ENCODE assay signal across 9 cellular contexts in genomic region chr14:101561145-101561896, GRCh38. TPM values are rescaled to one million over a fixed set of nuclear protein-coding genes. Genes with fewer than 3 reads are reported as not detected.
DNase-seq lines count a peak whose midpoint lies in the region; ATAC-seq and TF ChIP-seq lines count a peak whose summit lies in the region.
"Had no signal": no experiment of that assay in that cellular context is flagged by ENCODE, and none has a peak within 500 bp of the region (broad histone marks: within the 10 kb centered on the region; RNA-seq: fewer than 3 reads in every experiment).

DIO3 (plus strand) TSS chr14:101561495.

- CTCF ChIA-PET in HCT116 (lab: Charles Lee): no interaction called here

- RAD21 ChIA-PET in HCT116 (lab: Charles Lee; ENCODE audit: low non-redundant PET in 1 of 2, low total read pairs in 2 of 2, uncharacterized antibody in 2 of 2, unreplicated experiment in 2 of 2): no interaction called here

- intact Hi-C loops in HCT116 (cut with micrococcal nuclease) (no loop called here), psoas muscle (cut with DNase I) (no loop called here)
- intact Hi-C loops in activated T-helper 1 cell treated with anti-CD3 and anti-CD28 coated beads, Interleukin-12 subunit alpha, Interleukin-12 subunit beta, Interleukin-2, Interleukin-4 antibody, amounts not matched to agents 30 ng/mL and 10 ng/mL and 1 ng/mL, durations not matched to agents 14 hours and 24 hours and 36 hours (cut with micrococcal nuclease): loop anchor here (10.0 kb wide), 1 partner anchor 107 kb away; no protein-coding TSS in a partner anchor

- H3K9ac ChIP-seq in HCT116 (ENCODE audit: low read length): no peak within 1 kb of the TSS

- no peak within 1 kb of the TSS for H3K4me3 Mint-ChIP-seq in activated T-helper 1 cell treated with anti-CD3 and anti-CD28 coated beads, Interleukin-12 subunit alpha, Interleukin-12 subunit beta, Interleukin-2, Interleukin-4 antibody, amounts not matched to agents 30 ng/mL and 10 ng/mL and 1 ng/mL, durations not matched to agents 14 hours and 24 hours and 36 hours

- no peaks in the 10 kb centered on the region for H3K79me2 ChIP-seq in HCT116 (ENCODE audit: insufficient read depth, low read length)

- WGBS in psoas muscle, 3 donors: 12 to 13% (median 13%) methylated on average over 52 to 73 of the region's 73 CpGs

- DNase-seq in HCT116 (ENCODE audit: low read depth, low spot score) (peak; percentile 32), NCI-H226 (peak; percentile 27), fibroblast of villous mesenchyme (ENCODE audit: low read depth) (peak; percentile 4), psoas muscle (peak; percentile 26 to 57), Ammon's horn (ENCODE audit: low spot score) (no peak)
- DNase-seq in activated T-helper 1 cell treated with anti-CD3 and anti-CD28 coated beads, Interleukin-12 subunit alpha, Interleukin-12 subunit beta, Interleukin-2, Interleukin-4 antibody, amounts not matched to agents 30 ng/mL and 10 ng/mL and 1 ng/mL, durations not matched to agents 14 hours and 24 hours and 36 hours (ENCODE audit: low spot score): no peak
- no peak for DNase-seq in effector CD4-positive, alpha-beta T cell
- DNase-seq: GF-D8 had no signal

- no peak within 1 kb of the TSS for H3K27ac Mint-ChIP-seq in activated T-helper 1 cell treated with anti-CD3 and anti-CD28 coated beads, Interleukin-12 subunit alpha, Interleukin-12 subunit beta, Interleukin-2, Interleukin-4 antibody, amounts not matched to agents 30 ng/mL and 10 ng/mL and 1 ng/mL, durations not matched to agents 14 hours and 24 hours and 36 hours

- H4K20me1 ChIP-seq in HCT116 (ENCODE audit: insufficient read depth): no peaks in the 10 kb centered on the region

- H3K9me3 ChIP-seq in HCT116 (ENCODE audit: control insufficient read depth in 1 of 2, insufficient read depth in 1 of 2, low read depth in 1 of 2, low read length in 2 of 2): no peaks in the 10 kb centered on the region
- H3K9me3 ChIP-seq in psoas muscle: peaks cover 8% of the 10 kb centered on the region

- H3K4me3 ChIP-seq in HCT116 (replicated peaks in 1 of 2; ENCODE audit: low read depth in 1 of 2, low read length in 2 of 2) (no peak within 1 kb of the TSS), fibroblast of villous mesenchyme (ENCODE audit: low read depth, low read length) (no peak within 1 kb of the TSS), psoas muscle (no peak within 1 kb of the TSS)

- TF ChIP-seq POLR2A in HCT116 (IDR thresholded peaks at IDR 0.05; ENCODE audit: borderline replicate concordance, extremely low read depth, insufficient read depth, insufficient read length): peak; percentile 53

- H3K9me3 Mint-ChIP-seq in activated T-helper 1 cell treated with anti-CD3 and anti-CD28 coated beads, Interleukin-12 subunit alpha, Interleukin-12 subunit beta, Interleukin-2, Interleukin-4 antibody, amounts not matched to agents 30 ng/mL and 10 ng/mL and 1 ng/mL, durations not matched to agents 14 hours and 24 hours and 36 hours: peaks cover 13% of the 10 kb centered on the region

- no peak within 1 kb of the TSS for H2AFZ ChIP-seq in HCT116 (ENCODE audit: low read depth, low read length, poor library complexity, severe bottlenecking)

- H3K27ac ChIP-seq in HCT116 (ENCODE audit: low read depth, low read length) (peak within 1 kb of the TSS; percentile 22; the same call in 1 of the 2 replicates), psoas muscle (no peak within 1 kb of the TSS)
- H3K27ac ChIP-seq: VCaP had no signal

- H3K27me3 ChIP-seq in HCT116 (ENCODE audit: insufficient read depth, low read length) (0 out of 2 replicates have a peak, but pooled peaks cover 5% of the 10 kb centered on the region), psoas muscle (ENCODE audit: insufficient read depth in 3 of 3, low read length in 2 of 3) (peaks cover 0 to 89% (median 37%) of the 10 kb centered on the region in 3 donors)

- no peaks in the 10 kb centered on the region for H3K36me3 ChIP-seq in HCT116 (ENCODE audit: control insufficient read depth in 1 of 2, insufficient read depth in 2 of 2, low read length in 2 of 2)
- no peaks in the 10 kb centered on the region for H3K36me3 ChIP-seq in psoas muscle (ENCODE audit: insufficient read depth in 1 of 2, low read depth in 1 of 2)

- POLR2A ChIA-PET in HCT116 (lab: Charles Lee): no interaction called here

- H3K4me1 ChIP-seq in HCT116 (ENCODE audit: control insufficient read depth in 1 of 2, insufficient read depth in 2 of 2, low read length in 2 of 2) (peaks cover 0 to 4% of the 10 kb centered on the region in 2 experiments; a peak in 1 of 4 replicates), psoas muscle (no peaks in the 10 kb centered on the region)

- H3K4me2 ChIP-seq in HCT116 (ENCODE audit: low read length): peak within 1 kb of the TSS; percentile 32; the same call in 1 of the 2 replicates

- H3K36me3 Mint-ChIP-seq in activated T-helper 1 cell treated with anti-CD3 and anti-CD28 coated beads, Interleukin-12 subunit alpha, Interleukin-12 subunit beta, Interleukin-2, Interleukin-4 antibody, amounts not matched to agents 30 ng/mL and 10 ng/mL and 1 ng/mL, durations not matched to agents 14 hours and 24 hours and 36 hours (ENCODE audit: low read depth): peaks cover 11% of the 10 kb centered on the region

- peaks cover 47% of the 10 kb centered on the region for H3K27me3 Mint-ChIP-seq in activated T-helper 1 cell treated with anti-CD3 and anti-CD28 coated beads, Interleukin-12 subunit alpha, Interleukin-12 subunit beta, Interleukin-2, Interleukin-4 antibody, amounts not matched to agents 30 ng/mL and 10 ng/mL and 1 ng/mL, durations not matched to agents 14 hours and 24 hours and 36 hours (ENCODE audit: insufficient read depth)

- H3K4me1 Mint-ChIP-seq in activated T-helper 1 cell treated with anti-CD3 and anti-CD28 coated beads, Interleukin-12 subunit alpha, Interleukin-12 subunit beta, Interleukin-2, Interleukin-4 antibody, amounts not matched to agents 30 ng/mL and 10 ng/mL and 1 ng/mL, durations not matched to agents 14 hours and 24 hours and 36 hours (ENCODE audit: low read depth): no peaks in the 10 kb centered on the region

- TF ChIP-seq RAD21 in HCT116 (IDR thresholded peaks at IDR 0.05; ENCODE audit: low read depth): no peak

- TF ChIP-seq CTCF in HCT116 (IDR thresholded peaks at IDR 0.05 in 2 of 3, conservative IDR thresholded peaks at IDR 0.05 in 1 of 3; ENCODE audit: borderline replicate concordance in 1 of 3, insufficient read depth in 1 of 3, low read depth in 2 of 3, low read length in 2 of 3): no peak
- TF ChIP-seq CTCF in fibroblast of villous mesenchyme (IDR thresholded peaks at IDR 0.05; ENCODE audit: insufficient read depth, low read depth, low read length): no peak
- TF ChIP-seq CTCF in psoas muscle (IDR thresholded peaks at IDR 0.05): no peak

- no TSS peak for BruUV-seq in HCT116 (replicated peaks; lab: Mats Ljungman, UMichigan)

- no peaks in the 10 kb centered on the region for H3K9me2 ChIP-seq in HCT116 (ENCODE audit: insufficient read depth)

- peak; percentile 91 for ATAC-seq in HCT116
- ATAC-seq in psoas muscle: peak in 1 of 4 donors; percentile 44

TF ChIP-seq in HCT116, 20 proteins besides CTCF, POLR2A, EP300 and RAD21 (continues in another document):
- no peak for TF ChIP-seq ZNF274 (IDR thresholded peaks at IDR 0.05; ENCODE audit: low read depth, low read length)
- TF ChIP-seq EZH2phosphoT487 (IDR thresholded peaks at IDR 0.05; ENCODE audit: borderline replicate concordance): no peak
- no peak for TF ChIP-seq EGR1 (IDR thresholded peaks at IDR 0.05; ENCODE audit: low read depth)
- no peak for TF ChIP-seq FOSL1 (IDR thresholded peaks at IDR 0.05; ENCODE audit: low read depth)
- TF ChIP-seq POLR2AphosphoS5 (IDR thresholded peaks at IDR 0.05; ENCODE audit: low read depth, low read length): peak; percentile 27; the same call in 1 of the 2 replicates
- TF ChIP-seq, protein P1, sequence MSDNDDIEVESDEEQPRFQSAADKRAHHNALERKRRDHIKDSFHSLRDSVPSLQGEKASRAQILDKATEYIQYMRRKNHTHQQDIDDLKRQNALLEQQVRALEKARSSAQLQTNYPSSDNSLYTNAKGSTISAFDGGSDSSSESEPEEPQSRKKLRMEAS (IDR thresholded peaks at IDR 0.05): no peak
- no peak for TF ChIP-seq CBX3 (IDR thresholded peaks at IDR 0.05; ENCODE audit: low read depth)
- TF ChIP-seq ATF3 (IDR thresholded peaks at IDR 0.05): no peak
- no peak for TF ChIP-seq JUND (IDR thresholded peaks at IDR 0.05)
- peak; percentile 61 for TF ChIP-seq TCF7L2 (IDR thresholded peaks at IDR 0.05; ENCODE audit: borderline replicate concordance, extremely low read depth, insufficient read depth, insufficient read length)
- TF ChIP-seq SRF (IDR thresholded peaks at IDR 0.05; ENCODE audit: low read depth): no peak

RNA-seq across cellular contexts. Expression of gene DIO3, which starts in this region (rescaled TPM):
- 0.34 TPM for total RNA-seq in HCT116 (2021; ENCODE audit: unreplicated experiment)
- polyA plus RNA-seq in HCT116 (2012): 0.32 and 0.47 TPM in 2 replicates
- total RNA-seq in fibroblast of villous mesenchyme: not detected in 2 replicates
- 1 to 10 TPM in 1 of 4 donors, under 1 TPM in 3; 0.30 to 1.2 (median 0.70) TPM for total RNA-seq in psoas muscle
- 1 to 10 TPM in 2 of 3 donors, under 1 TPM in 1; 0.66 to 1.3 (median 1.0) TPM for polyA plus RNA-seq in psoas muscle
- not detected in 2 replicates for total RNA-seq in activated T-helper 1 cell treated with anti-CD3 and anti-CD28 coated beads, Interleukin-12 subunit alpha, Interleukin-12 subunit beta, Interleukin-2, Interleukin-4 antibody, amounts not matched to agents 30 ng/mL and 10 ng/mL and 1 ng/mL, durations not matched to agents 14 hours and 24 hours and 36 hours

Comparison
In these comparisons a context has a peak if more than half of its experiments do, and no peak if none do; other contexts are left out.
1. Peak in DNase-seq, ATAC-seq, H3K27ac ChIP-seq and H3K4me2 ChIP-seq in HCT116; RNA of the gene not detected or under 1 TPM.
2. Peak in DNase-seq in fibroblast of villous mesenchyme; RNA of the gene not detected or under 1 TPM.
3. DNase-seq: peak in NCI-H226 (single experiment) and psoas muscle (2 of 2); none in activated T-helper 1 cell treated with anti-CD3 and anti-CD28 coated beads, Interleukin-12 subunit alpha, Interleukin-12 subunit beta, Interleukin-2, Interleukin-4 antibody, amounts not matched to agents 30 ng/mL and 10 ng/mL and 1 ng/mL, durations not matched to agents 14 hours and 24 hours and 36 hours (single experiment), effector CD4-positive, alpha-beta T cell (single experiment) and Ammon's horn (single experiment).